Comparison of ENCODE assay signal across 8 cellular contexts in the genomic region with DNA sequence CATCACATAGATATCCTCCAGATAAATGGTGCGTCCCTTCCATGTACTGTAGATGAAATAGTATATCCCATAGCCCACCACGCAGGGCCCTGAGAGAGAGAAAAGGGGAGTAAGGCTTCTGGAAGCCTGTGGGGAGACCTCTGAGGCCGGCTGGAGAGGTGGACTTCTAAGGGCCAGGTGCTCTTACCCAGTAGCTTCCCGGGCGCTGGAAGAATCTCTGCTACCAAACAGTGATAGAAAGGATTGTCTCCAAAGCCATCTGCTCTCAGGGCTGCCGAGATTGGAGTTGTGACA. TPM values are rescaled to one million over a fixed set of nuclear protein-coding genes. Genes with fewer than 3 reads are reported as not detected.
DNase-seq lines count a peak whose midpoint lies in the region; ATAC-seq and TF ChIP-seq lines count a peak whose summit lies in the region.

No MANE protein-coding gene starts in this region.

- H3K27ac Mint-ChIP-seq in activated T-cell treated with anti-CD3 and anti-CD28 coated beads, Interleukin-2, amount 50 U/mL, for 72 hours = peak overlapping the region; percentile 65
- H3K27ac Mint-ChIP-seq in MCF 10A (ENCODE audit: low read depth, unreplicated experiment) = peak overlapping the region; percentile 93

- H3K27me3 ChIP-seq in lung (ENCODE audit: control insufficient read depth, insufficient read depth) (no peaks in the 10 kb centered on the region), upper lobe of left lung (no peaks in the 10 kb centered on the region)

- DNase-seq in activated T-cell treated with anti-CD3 and anti-CD28 coated beads, Interleukin-2, amount 50 U/mL, for 72 hours = no peak
- no peak for DNase-seq in activated T-cell treated with anti-CD3 and anti-CD28 coated beads, Interleukin-2, amount 50 U/mL, for 48 hours
- DNase-seq in MCF 10A (ENCODE audit: unreplicated experiment) = no peak
- no peak for DNase-seq in lung (ENCODE audit: low spot score)
- DNase-seq in upper lobe of left lung = no peak
- DNase-seq in NK-92 (lab: John Stamatoyannopoulos, UW; ENCODE audit: unreplicated experiment) = no peak
- DNase-seq in SKM-1 treated with dmso at 0.1 percent for 144 hours (lab: John Stamatoyannopoulos, UW; ENCODE audit: unreplicated experiment) = no peak

- no peak for TF ChIP-seq EP300 in upper lobe of left lung (IDR thresholded peaks at IDR 0.05)

- H3K4me1 ChIP-seq in lung (ENCODE audit: control insufficient read depth in 2 of 2, insufficient read depth in 2 of 2, low read length in 2 of 2) (peaks cover 0 to 3% of the 10 kb centered on the region in 2 donors), upper lobe of left lung (peaks cover 9 to 20% (median 15%) of the 10 kb centered on the region in 4 donors)

- intact Hi-C loops in MCF 10A (cut with micrococcal nuclease) = no loop called here

- POLR2A ChIA-PET in MCF 10A (lab: Yijun Ruan, JAX) = interaction anchor here (0.5 to 12.8 kb wide), 12 partner anchors 9 to 90 kb away, joined by 3 to 208 read pairs (median 3); partner anchors contain the start of genes FXR2, SOX15, TP53 and WRAP53

- peaks cover 0 to 1% of the 10 kb centered on the region in 2 donors for H3K36me3 Mint-ChIP-seq in activated T-cell treated with anti-CD3 and anti-CD28 coated beads, Interleukin-2, amount 50 U/mL, for 72 hours (ENCODE audit: insufficient read depth in 2 of 2)
- peaks cover 14% of the 10 kb centered on the region for H3K36me3 Mint-ChIP-seq in MCF 10A (ENCODE audit: insufficient read depth, unreplicated experiment)

- no peak for TF ChIP-seq CTCF in MCF 10A (IDR thresholded peaks at IDR 0.05; ENCODE audit: unreplicated experiment)
- TF ChIP-seq CTCF in lung (IDR thresholded peaks at IDR 0.05; ENCODE audit: control extremely low read depth, extremely low read depth) = no peak
- no peak for TF ChIP-seq CTCF in upper lobe of left lung (IDR thresholded peaks at IDR 0.05)

- TF ChIP-seq POLR2A in upper lobe of left lung (IDR thresholded peaks at IDR 0.05) = no peak

- H3K27ac ChIP-seq in lung (ENCODE audit: low read depth in 1 of 2, low read length in 1 of 2) (peak overlapping the region; percentile 93 to 95), upper lobe of left lung (peak overlapping the region; percentile 86 to 96 (median 92))

- H3K4me1 Mint-ChIP-seq in activated T-cell treated with anti-CD3 and anti-CD28 coated beads, Interleukin-2, amount 50 U/mL, for 72 hours (ENCODE audit: low read depth) = peaks cover 11% of the 10 kb centered on the region
- H3K4me1 Mint-ChIP-seq in MCF 10A (ENCODE audit: insufficient read depth, unreplicated experiment) = no peaks in the 10 kb centered on the region

- BruUV-seq in MCF 10A (replicated peaks; lab: Mats Ljungman, UMichigan) = no TSS peak

- H3K4me3 ChIP-seq in lung = peak overlapping the region; percentile 60
- peak overlapping the region; percentile 65 to 82 (median 76) for H3K4me3 ChIP-seq in upper lobe of left lung

- no peaks in the 10 kb centered on the region for H3K27me3 Mint-ChIP-seq in activated T-cell treated with anti-CD3 and anti-CD28 coated beads, Interleukin-2, amount 50 U/mL, for 72 hours (ENCODE audit: low read depth)
- no peaks in the 10 kb centered on the region for H3K27me3 Mint-ChIP-seq in MCF 10A (ENCODE audit: insufficient read depth, unreplicated experiment)

- 31 to 34% methylated on average over 6 of the region's 6 CpGs for WGBS in lung, 2 donors
- 35 to 39% methylated on average over 6 of the region's 6 CpGs for WGBS in upper lobe of left lung, 2 donors

- H3K4me3 Mint-ChIP-seq in activated T-cell treated with anti-CD3 and anti-CD28 coated beads, Interleukin-2, amount 50 U/mL, for 72 hours = peak overlapping the region; percentile 92 to 93
- H3K4me3 Mint-ChIP-seq in MCF 10A (ENCODE audit: unreplicated experiment) = peak overlapping the region; percentile 84

- no peaks in the 10 kb centered on the region for H3K9me3 ChIP-seq in lung (ENCODE audit: control insufficient read depth in 2 of 2, insufficient read depth in 1 of 2, low read length in 1 of 2)
- no peaks in the 10 kb centered on the region for H3K9me3 ChIP-seq in upper lobe of left lung

- H3K9me3 Mint-ChIP-seq in activated T-cell treated with anti-CD3 and anti-CD28 coated beads, Interleukin-2, amount 50 U/mL, for 72 hours = no peaks in the 10 kb centered on the region
- no peaks in the 10 kb centered on the region for H3K9me3 Mint-ChIP-seq in MCF 10A (ENCODE audit: unreplicated experiment)

- H3K36me3 ChIP-seq in lung (ENCODE audit: control insufficient read depth in 2 of 2, insufficient read depth in 2 of 2, low read length in 2 of 2) = peaks cover 0 to 3% of the 10 kb centered on the region in 2 donors
- H3K36me3 ChIP-seq in upper lobe of left lung = peaks cover 0 to 7% (median 0%) of the 10 kb centered on the region in 4 donors

- no peak for ATAC-seq in activated T-cell treated with anti-CD3 and anti-CD28 coated beads, Interleukin-2, amount 50 U/mL, for 72 hours (replicated peaks in 1 of 2)
- no peak for ATAC-seq in lung (ENCODE audit: insufficient read depth, low FRiP score)
- ATAC-seq in upper lobe of left lung (ENCODE audit: low FRiP score in 2 of 2) = peak in 1 of 2 donors; percentile 6
- ATAC-seq in GM21576 (IDR thresholded peaks at IDR 0.05; ENCODE audit: unreplicated experiment) = no peak

- CTCF ChIA-PET in MCF 10A (lab: Yijun Ruan, JAX) = interaction anchor here (0.5 to 2.0 kb wide), 7 partner anchors 12 to 100 kb away, joined by 3 to 10 read pairs (median 4); partner anchors contain the start of genes FXR2, TP53 and WRAP53

RNA-seq across cellular contexts. Expression of gene SAT2, which starts 0.7 kb away (rescaled TPM):
- 10 to 100 TPM; 47.6 to 48.9 TPM for total RNA-seq in activated T-cell treated with anti-CD3 and anti-CD28 coated beads, Interleukin-2, amount 50 U/mL, for 72 hours
- 66.8 and 82.7 TPM in 2 replicates for total RNA-seq in MCF 10A (2022)
- total RNA-seq in lung = 10 to 100 TPM; 50.7 to 86.4 TPM
- polyA plus RNA-seq in lung = 100 to 1,000 TPM in 1 of 2 donors, 10 to 100 TPM in 1; 92.7 to 168 TPM
- 100 to 1,000 TPM in 1 of 6 donors, 10 to 100 TPM in 5; 66.4 to 155 (median 81.3) TPM for total RNA-seq in upper lobe of left lung

RNA-seq across cellular contexts. Expression of gene SHBG, which starts 3.0 kb away (rescaled TPM):
- under 1 TPM in 1 of 2 donors, not detected in 1; 0.63 TPM for total RNA-seq in activated T-cell treated with anti-CD3 and anti-CD28 coated beads, Interleukin-2, amount 50 U/mL, for 72 hours
- total RNA-seq in MCF 10A (2022) (0.35 and 1.1 TPM in 2 replicates), lung (under 1 TPM; 0.28 to 0.63 TPM), upper lobe of left lung (under 1 TPM in 3 of 6 donors, not detected in 3; 0.34 to 0.88 (median 0.46) TPM)
- under 1 TPM; 0.16 to 0.57 TPM for polyA plus RNA-seq in lung

RNA-seq across cellular contexts. Expression of gene FXR2, which starts 12.2 kb away (rescaled TPM):
- 10 to 100 TPM; 52.5 to 53.3 TPM for total RNA-seq in activated T-cell treated with anti-CD3 and anti-CD28 coated beads, Interleukin-2, amount 50 U/mL, for 72 hours
- 60.7 and 65.1 TPM in 2 replicates for total RNA-seq in MCF 10A (2022)
- 10 to 100 TPM; 29.0 to 29.5 TPM for total RNA-seq in lung
- polyA plus RNA-seq in lung = 10 to 100 TPM; 30.6 to 31.1 TPM
- total RNA-seq in upper lobe of left lung = 10 to 100 TPM; 35.6 to 46.1 (median 38.4) TPM

RNA-seq across cellular contexts. Expression of gene ATP1B2, which starts 23.8 kb away (rescaled TPM):
- under 1 TPM in 1 of 2 donors, not detected in 1; 0.30 TPM for total RNA-seq in activated T-cell treated with anti-CD3 and anti-CD28 coated beads, Interleukin-2, amount 50 U/mL, for 72 hours
- not detected in 2 replicates for total RNA-seq in MCF 10A (2022)
- 10 to 100 TPM in 1 of 2 donors, 1 to 10 TPM in 1; 1.1 to 16.0 TPM for total RNA-seq in lung
- under 1 TPM; 0.31 to 0.61 TPM for polyA plus RNA-seq in lung
- 1 to 10 TPM in 2 of 6 donors, under 1 TPM in 2, not detected in 2; 0.46 to 2.2 (median 0.97) TPM for total RNA-seq in upper lobe of left lung

RNA-seq across cellular contexts. Expression of gene SOX15, which starts 37.0 kb away (rescaled TPM):
- total RNA-seq in activated T-cell treated with anti-CD3 and anti-CD28 coated beads, Interleukin-2, amount 50 U/mL, for 72 hours = under 1 TPM; 0.34 to 0.86 TPM
- total RNA-seq in MCF 10A (2022) (32.6 and 34.4 TPM in 2 replicates), lung (under 1 TPM in 1 of 2 donors, not detected in 1; 0.86 TPM), upper lobe of left lung (1 to 10 TPM in 1 of 6 donors, under 1 TPM in 2, not detected in 3; 0.63 to 1.5 (median 0.71) TPM)
- 1 to 10 TPM in 1 of 2 donors, under 1 TPM in 1; 0.68 to 1.1 TPM for polyA plus RNA-seq in lung
